Comparison of ENCODE assay signal across 17 cellular contexts in the genomic region with DNA sequence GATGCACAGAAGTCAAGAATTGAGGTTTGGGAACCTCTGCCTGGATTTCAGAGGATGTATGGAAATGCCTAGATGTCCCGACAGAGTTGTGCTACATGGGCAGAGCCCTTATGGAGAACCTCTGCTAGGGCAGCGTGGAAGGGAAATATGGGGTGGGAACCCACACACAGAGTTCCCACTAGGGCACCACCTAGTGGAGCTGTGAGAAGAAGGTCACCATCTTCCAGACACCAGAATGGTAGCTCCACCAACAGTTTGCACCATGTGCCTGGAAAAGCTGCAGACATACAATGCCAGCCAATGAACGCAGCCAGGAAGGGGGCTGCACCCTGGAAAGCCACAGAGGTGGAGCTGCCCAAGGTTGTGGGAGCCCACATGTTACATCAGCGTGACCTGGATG.
A peak's percentile ranks its signal among the peaks of the same experiment; 100 is the strongest.
DNase-seq lines count a peak whose midpoint lies in the region; ATAC-seq, FAIRE-seq and TF ChIP-seq lines count a peak whose summit lies in the region.
"Had no signal": no experiment of that assay in that cellular context is flagged by ENCODE, and none has a peak within 500 bp of the region (broad histone marks: within the 10 kb centered on the region; RNA-seq: fewer than 3 reads in every experiment).

No MANE protein-coding gene starts in this region.

- no peaks in the 10 kb centered on the region for H3K27me3 ChIP-seq in BE2C
- no peaks in the 10 kb centered on the region for H3K27me3 ChIP-seq in thyroid gland

- H3K27me3 Mint-ChIP-seq in glutamatergic neuron (ENCODE audit: unreplicated experiment) (no peaks in the 10 kb centered on the region), chondrocyte (ENCODE audit: low read depth) (peaks cover 8% of the 10 kb centered on the region)
- H3K27me3 Mint-ChIP-seq: B cell, memory B cell had no signal

- H3K4me3 Mint-ChIP-seq in glutamatergic neuron (ENCODE audit: unreplicated experiment) = no peak overlapping the region
- no peak overlapping the region for H3K4me3 Mint-ChIP-seq in chondrocyte (ENCODE audit: unreplicated experiment)
- H3K4me3 Mint-ChIP-seq: B cell, memory B cell had no signal

- no peak overlapping the region for H3K27ac Mint-ChIP-seq in glutamatergic neuron (ENCODE audit: unreplicated experiment)
- H3K27ac Mint-ChIP-seq in chondrocyte (ENCODE audit: unreplicated experiment) = no peak overlapping the region
- H3K27ac Mint-ChIP-seq: B cell, memory B cell had no signal

- H3K36me3 ChIP-seq in BE2C = no peaks in the 10 kb centered on the region
- H3K36me3 ChIP-seq in thyroid gland = no peaks in the 10 kb centered on the region

- peak; percentile 78 for FAIRE-seq in GM12892 (lab: Jason Lieb, UNC)
- FAIRE-seq: astrocyte had no signal

- in situ Hi-C loops in SK-MEL-5 (cut with HindIII; ENCODE audit: low pct_unique_long_range_greater_than_20kb, low sequenced_read_pairs) = no loop called here

- H3K9me3 Mint-ChIP-seq in glutamatergic neuron (ENCODE audit: unreplicated experiment) = no peaks in the 10 kb centered on the region
- peaks cover 10% of the 10 kb centered on the region for H3K9me3 Mint-ChIP-seq in chondrocyte (ENCODE audit: low read depth)

- WGBS in thyroid gland, 2 donors = 93 to 100% methylated on average over 4 of the region's 4 CpGs

- H3K36me3 Mint-ChIP-seq in glutamatergic neuron (ENCODE audit: unreplicated experiment) = no peaks in the 10 kb centered on the region
- no peaks in the 10 kb centered on the region for H3K36me3 Mint-ChIP-seq in chondrocyte (ENCODE audit: low read depth)
- H3K36me3 Mint-ChIP-seq: memory B cell had no signal

- no peak overlapping the region for H3K27ac ChIP-seq in thyroid gland

- TF ChIP-seq CTCF in BE2C (IDR thresholded peaks at IDR 0.05; ENCODE audit: low read depth, low read length) (peak; percentile 34), glutamatergic neuron (IDR thresholded peaks at IDR 0.05; ENCODE audit: partially characterized antibody, unreplicated experiment) (no peak), chondrocyte (IDR thresholded peaks at IDR 0.05) (no peak), thyroid gland (IDR thresholded peaks at IDR 0.05) (peak in 1 of 6 experiments; percentile 14)

- ATAC-seq in HG02852 (IDR thresholded peaks at IDR 0.05; ENCODE audit: unreplicated experiment) = peak; percentile 10

- H3K4me1 ChIP-seq in BE2C (no peaks in the 10 kb centered on the region), thyroid gland (no peaks in the 10 kb centered on the region)

- DNase-seq in BE2C = no peak
- DNase-seq in GM12892 (ENCODE audit: insufficient read length) = no peak
- peak; percentile 33 for DNase-seq in SK-MEL-5 (ENCODE audit: low read depth, low spot score)
- DNase-seq in glutamatergic neuron = no peak
- no peak for DNase-seq in AG08395 (ENCODE audit: low spot score)
- no peak for DNase-seq in chondrocyte (ENCODE audit: low spot score)
- no peak for DNase-seq in thyroid gland
- DNase-seq: activated CD4-positive, alpha-beta T cell treated with anti-CD3 and anti-CD28 coated beads for 4 hours; activated naive CD4-positive, alpha-beta T cell treated with Interleukin-2 at 50 U/mL for 16 hours; head of caudate nucleus; IMR-90; NCI-H1105 treated with DMSO at 0.1 percent for 48 hours; SHP77 treated with DMSO at 0.1 percent for 48 hours had no signal

- H3K4me3 ChIP-seq in BE2C (ENCODE audit: low read depth, low read length) = no peak overlapping the region
- no peak overlapping the region for H3K4me3 ChIP-seq in thyroid gland (replicated peaks in 1 of 3)

- TF ChIP-seq POLR2A in GM12892 (IDR thresholded peaks at IDR 0.05; ENCODE audit: low read depth, low read length) (no peak), thyroid gland (IDR thresholded peaks at IDR 0.05) (no peak)

- intact Hi-C loops in thyroid gland (cut with DNase I) = no loop called here

- H3K4me1 Mint-ChIP-seq in glutamatergic neuron (ENCODE audit: low read depth, unreplicated experiment) = no peaks in the 10 kb centered on the region
- no peaks in the 10 kb centered on the region for H3K4me1 Mint-ChIP-seq in chondrocyte (ENCODE audit: low read depth)
- H3K4me1 Mint-ChIP-seq: B cell, memory B cell had no signal

- no peaks in the 10 kb centered on the region for H3K9me3 ChIP-seq in BE2C
- no peaks in the 10 kb centered on the region for H3K9me3 ChIP-seq in thyroid gland
